In genomic region chr6:53603381-53604121, GRCh38 we compare ENCODE assay signal across 1 cellular context.
TF ChIP-seq lines count a peak whose summit lies in the region.

No MANE protein-coding gene starts in this region.

TF ChIP-seq in GM23338, 12 proteins besides CTCF, POLR2A, EP300 and RAD21 (continued from another document):
- TF ChIP-seq, protein P1, sequence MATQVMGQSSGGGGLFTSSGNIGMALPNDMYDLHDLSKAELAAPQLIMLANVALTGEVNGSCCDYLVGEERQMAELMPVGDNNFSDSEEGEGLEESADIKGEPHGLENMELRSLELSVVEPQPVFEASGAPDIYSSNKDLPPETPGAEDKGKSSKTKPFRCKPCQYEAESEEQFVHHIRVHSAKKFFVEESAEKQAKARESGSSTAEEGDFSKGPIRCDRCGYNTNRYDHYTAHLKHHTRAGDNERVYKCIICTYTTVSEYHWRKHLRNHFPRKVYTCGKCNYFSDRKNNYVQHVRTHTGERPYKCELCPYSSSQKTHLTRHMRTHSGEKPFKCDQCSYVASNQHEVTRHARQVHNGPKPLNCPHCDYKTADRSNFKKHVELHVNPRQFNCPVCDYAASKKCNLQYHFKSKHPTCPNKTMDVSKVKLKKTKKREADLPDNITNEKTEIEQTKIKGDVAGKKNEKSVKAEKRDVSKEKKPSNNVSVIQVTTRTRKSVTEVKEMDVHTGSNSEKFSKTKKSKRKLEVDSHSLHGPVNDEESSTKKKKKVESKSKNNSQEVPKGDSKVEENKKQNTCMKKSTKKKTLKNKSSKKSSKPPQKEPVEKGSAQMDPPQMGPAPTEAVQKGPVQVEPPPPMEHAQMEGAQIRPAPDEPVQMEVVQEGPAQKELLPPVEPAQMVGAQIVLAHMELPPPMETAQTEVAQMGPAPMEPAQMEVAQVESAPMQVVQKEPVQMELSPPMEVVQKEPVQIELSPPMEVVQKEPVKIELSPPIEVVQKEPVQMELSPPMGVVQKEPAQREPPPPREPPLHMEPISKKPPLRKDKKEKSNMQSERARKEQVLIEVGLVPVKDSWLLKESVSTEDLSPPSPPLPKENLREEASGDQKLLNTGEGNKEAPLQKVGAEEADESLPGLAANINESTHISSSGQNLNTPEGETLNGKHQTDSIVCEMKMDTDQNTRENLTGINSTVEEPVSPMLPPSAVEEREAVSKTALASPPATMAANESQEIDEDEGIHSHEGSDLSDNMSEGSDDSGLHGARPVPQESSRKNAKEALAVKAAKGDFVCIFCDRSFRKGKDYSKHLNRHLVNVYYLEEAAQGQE (IDR thresholded peaks at IDR 0.05; ENCODE audit: unreplicated experiment) = no peak
TF ChIP-seq in GM23338: peak in this region for 0.
